27 cellular contexts compared by ENCODE assay signal in the genomic region with DNA sequence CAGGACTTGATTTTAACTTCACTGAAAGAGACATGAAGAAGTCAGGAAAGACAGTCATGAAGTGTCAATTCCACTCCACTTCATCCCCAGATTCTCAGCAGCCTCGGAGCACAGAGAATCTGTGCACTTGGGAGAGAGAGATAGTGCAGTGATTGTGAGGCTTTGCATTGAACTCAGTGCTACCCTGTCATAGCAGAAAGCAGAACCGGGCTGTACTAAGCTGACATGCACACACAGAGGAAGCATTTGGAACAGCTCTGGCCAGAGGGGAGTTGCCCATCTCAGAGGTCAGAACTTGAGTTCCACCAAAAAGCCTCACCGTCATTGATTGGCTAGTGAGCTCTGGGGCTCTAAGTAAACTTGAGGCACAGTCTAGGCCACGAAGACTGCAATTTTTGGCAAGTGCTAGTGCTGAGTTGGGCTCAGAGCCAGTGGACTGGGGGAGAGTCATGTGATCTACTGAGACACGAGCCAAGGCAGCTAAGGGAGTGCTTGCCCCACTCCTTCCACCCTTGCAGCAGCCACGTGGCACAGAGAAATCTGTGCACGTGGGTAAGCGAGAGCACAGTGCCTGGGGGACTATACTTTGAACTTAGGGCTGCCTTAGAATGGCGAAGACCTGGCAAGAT.
A peak's percentile ranks its signal among the peaks of the same experiment; 100 is the strongest.
DNase-seq lines count a peak whose midpoint lies in the region; ATAC-seq, FAIRE-seq and TF ChIP-seq lines count a peak whose summit lies in the region.
"Had no signal": no experiment of that assay in that cellular context is flagged by ENCODE, and none has a peak within 500 bp of the region (broad histone marks: within the 10 kb centered on the region; RNA-seq: fewer than 3 reads in every experiment).

No MANE protein-coding gene starts in this region.

- 37% methylated on average over 5 of the region's 9 CpGs for WGBS in right lobe of liver (ENCODE audit: insufficient coverage, low coverage, low lambda C conversion rate, missing lambda C conversion rate)

- BruUV-seq in A673 (replicated peaks; lab: Mats Ljungman, UMichigan) = no TSS peak

- H3K36me3 ChIP-seq in A673 (ENCODE audit: insufficient read depth, low read length, poor library complexity, severe bottlenecking) (no peaks in the 10 kb centered on the region), right lobe of liver (no peaks in the 10 kb centered on the region)
- H3K36me3 ChIP-seq: adrenal gland, cardiac muscle cell, esophagus muscularis mucosa, MG63, ovary, SJSA1 had no signal

- POLR2A ChIA-PET in A673 (lab: Charles Lee; ENCODE audit: low non-redundant PET) = no interaction called here

- no peaks in the 10 kb centered on the region for H3K4me1 ChIP-seq in A673 (ENCODE audit: insufficient read depth, low read length, poor library complexity, severe bottlenecking)
- H3K4me1 ChIP-seq in right lobe of liver = no peaks in the 10 kb centered on the region
- H3K4me1 ChIP-seq: adrenal gland, SJSA1 had no signal

- H3K27ac ChIP-seq in A673 (ENCODE audit: low read depth, low read length, poor library complexity, severe bottlenecking) (no peak overlapping the region), right lobe of liver (no peak overlapping the region)
- H3K27ac ChIP-seq: adrenal gland, C4-2B, cardiac muscle cell, esophagus muscularis mucosa, ovary, SJSA1 had no signal

- no peaks in the 10 kb centered on the region for H3K27me3 ChIP-seq in A673 (replicated peaks; ENCODE audit: insufficient read depth, low read depth, low read length, poor library complexity)
- H3K27me3 ChIP-seq in right lobe of liver = no peaks in the 10 kb centered on the region
- H3K27me3 ChIP-seq: adrenal gland, cardiac muscle cell, esophagus muscularis mucosa, MG63, ovary, SJSA1 had no signal

- H3K9me3 ChIP-seq in A673 (ENCODE audit: low read depth, low read length, poor library complexity, severe bottlenecking) (no peaks in the 10 kb centered on the region), right lobe of liver (no peaks in the 10 kb centered on the region)
- H3K9me3 ChIP-seq: adrenal gland, esophagus muscularis mucosa, ovary, SJSA1 had no signal

- H3K4me3 ChIP-seq in A673 (ENCODE audit: low read depth, low read length, poor library complexity, severe bottlenecking) (no peak overlapping the region), fibroblast of the aortic adventitia (ENCODE audit: low read depth, low read length) (no peak overlapping the region), right lobe of liver (no peak overlapping the region)
- H3K4me3 ChIP-seq: adrenal gland, cardiac muscle cell, esophagus muscularis mucosa, MG63, ovary, SJSA1 had no signal

- CTCF ChIA-PET in A673 (lab: Charles Lee) = no interaction called here

- intact Hi-C loops in A673 (cut with micrococcal nuclease; ENCODE audit: unreplicated experiment) = no loop called here
- intact Hi-C loops in right lobe of liver (cut with DNase I) = no loop called here

- TF ChIP-seq CTCF in A673 (conservative IDR thresholded peaks at IDR 0.05; ENCODE audit: low read depth, low read length) = no peak
- no peak for TF ChIP-seq CTCF in fibroblast of the aortic adventitia (IDR thresholded peaks at IDR 0.05; ENCODE audit: insufficient read depth, low read length)
- no peak for TF ChIP-seq CTCF in right lobe of liver (IDR thresholded peaks at IDR 0.05)

- peak; percentile 3 for DNase-seq in A673 (ENCODE audit: low spot score)
- peak; percentile 53 for DNase-seq in NCI-H446 treated with DMSO at 0.1 percent for 48 hours (lab: John Stamatoyannopoulos, UW)
- DNase-seq in fibroblast of the aortic adventitia (ENCODE audit: low read depth) = peak; percentile 68
- peak in 2 of 3 donors; percentile 52 to 62 for DNase-seq in right lobe of liver
- no peak for DNase-seq in GM12892 (ENCODE audit: insufficient read length)
- no peak for DNase-seq in activated naive CD4-positive, alpha-beta T cell treated with Interleukin-2 at 50 U/mL for 16 hours
- DNase-seq: activated CD4-positive, alpha-beta memory T cell treated with anti-CD3 and anti-CD28 coated beads for 36 hours; activated gamma-delta T cell treated with Interleukin-2 at 50 U/mL for 16 hours; activated T-cell treated with anti-CD3 and anti-CD28 coated beads for 4 hours; effector CD4-positive, alpha-beta T cell; immature natural killer cell; MG63; naive thymus-derived CD4-positive, alpha-beta T cell; NCI-H187; stimulated activated CD4-positive, alpha-beta T cell treated with anti-CD3 and anti-CD28 coated beads, Interleukin-1b, Interleukin-23, amount 100 ng/mL, for 48 hours had no signal

- FAIRE-seq in GM12892 (lab: Jason Lieb, UNC) = no peak
- FAIRE-seq: D721Med had no signal

- TF ChIP-seq POLR2A in right lobe of liver (IDR thresholded peaks at IDR 0.05) (no peak), GM12892 (IDR thresholded peaks at IDR 0.05; ENCODE audit: low read depth, low read length) (no peak)

- ATAC-seq in right lobe of liver (peak; percentile 33 to 92 (median 86)), GM18520 (IDR thresholded peaks at IDR 0.05; ENCODE audit: unreplicated experiment) (no peak), GM21619 (IDR thresholded peaks at IDR 0.05; ENCODE audit: unreplicated experiment) (no peak)
- ATAC-seq: HCT116; naive thymus-derived CD4-positive, alpha-beta T cell; stimulated activated memory B cell treated with anti-CD40 and anti-IgM and Interleukin-4, amounts not matched to agents 10 μg/mL and 1 μg/mL and 100 μg/mL, for 72 hours; WTC11 had no signal

Comparison
In these comparisons a context has a peak if more than half of its experiments do, and no peak if none do; other contexts are left out.
1. DNase-seq: peak in A673 (single experiment), NCI-H446 treated with DMSO at 0.1 percent for 48 hours (single experiment), fibroblast of the aortic adventitia (single experiment) and right lobe of liver (2 of 3); none in GM12892 (single experiment) and activated naive CD4-positive, alpha-beta T cell treated with Interleukin-2 at 50 U/mL for 16 hours (single experiment).
2. ATAC-seq: peak in right lobe of liver (4 of 4); none in GM18520 (single experiment) and GM21619 (single experiment).